8 cellular contexts compared by ENCODE assay signal in genomic region chr5:11384441-11385250, GRCh38.
DNase-seq lines count a peak whose midpoint lies in the region; ATAC-seq and TF ChIP-seq lines count a peak whose summit lies in the region.

No MANE protein-coding gene starts in this region.

- peak; percentile 8 for TF ChIP-seq CTCF in astrocyte of the cerebellum (IDR thresholded peaks at IDR 0.05; ENCODE audit: low read depth, low read length, missing control alignments)
- TF ChIP-seq CTCF in smooth muscle cell (IDR thresholded peaks at IDR 0.05; ENCODE audit: borderline replicate concordance, insufficient read depth, poor library complexity, severe bottlenecking): no peak

- H3K9ac ChIP-seq in HUES6 (ENCODE audit: low read length) (peak overlapping the region; percentile 56), smooth muscle cell (ENCODE audit: low read depth) (no peak overlapping the region)

- no peaks in the 10 kb centered on the region for H4K20me1 ChIP-seq in smooth muscle cell (ENCODE audit: low read depth)

- H3K36me3 ChIP-seq in HUES6 (ENCODE audit: control insufficient read depth, insufficient read depth, low read length) (no peaks in the 10 kb centered on the region), smooth muscle cell (ENCODE audit: low read depth) (no peaks in the 10 kb centered on the region)

- peak overlapping the region; percentile 91 for H3K4me2 ChIP-seq in smooth muscle cell

- H3K27me3 ChIP-seq in HUES6 (ENCODE audit: control insufficient read depth, insufficient read depth, low read length) (peaks cover 77% of the 10 kb centered on the region), smooth muscle cell (ENCODE audit: low read depth) (peaks cover 48% of the 10 kb centered on the region)

- H3K9me3 ChIP-seq in HUES6 (ENCODE audit: control insufficient read depth, insufficient read depth, low read depth, low read length) (no peaks in the 10 kb centered on the region), smooth muscle cell (replicated peaks; ENCODE audit: low read depth) (no peaks in the 10 kb centered on the region)

- H3K4me1 ChIP-seq in HUES6 (ENCODE audit: control insufficient read depth, insufficient read depth, low read length): peaks cover 13% of the 10 kb centered on the region
- peaks cover 9% of the 10 kb centered on the region for H3K4me1 ChIP-seq in smooth muscle cell (ENCODE audit: low read depth)

- no peak overlapping the region for H3K27ac ChIP-seq in HUES6 (ENCODE audit: low read depth, low read length)
- no peak overlapping the region for H3K27ac ChIP-seq in smooth muscle cell (ENCODE audit: low read depth)

- no peak for ATAC-seq in GM18870 (IDR thresholded peaks at IDR 0.05; ENCODE audit: unreplicated experiment)

- no peaks in the 10 kb centered on the region for H3F3A ChIP-seq in smooth muscle cell (ENCODE audit: low read depth)

- no peak for DNase-seq in astrocyte of the cerebellum (ENCODE audit: low read depth)
- peak; percentile 62 for DNase-seq in islet precursor cell
- no peak for DNase-seq in smooth muscle cell (lab: John Stamatoyannopoulos, UW; ENCODE audit: unreplicated experiment)
- DNase-seq in NCI-H2107 (lab: John Stamatoyannopoulos, UW): no peak
- DNase-seq in activated gamma-delta T cell treated with Interleukin-2 at 50 U/mL for 16 hours: no peak
- no peak for DNase-seq in OCI-M1 (lab: John Stamatoyannopoulos, UW)

- WGBS in smooth muscle cell (ENCODE audit: low lambda C conversion rate): 10% methylated on average over 69 of the region's 96 CpGs

- H3K79me2 ChIP-seq in smooth muscle cell (ENCODE audit: low read depth): no peaks in the 10 kb centered on the region

- no peak overlapping the region for H2AFZ ChIP-seq in smooth muscle cell (ENCODE audit: low read depth)

- peak overlapping the region; percentile 96 for H3K4me3 ChIP-seq in HUES6 (ENCODE audit: low read depth, low read length)
- H3K4me3 ChIP-seq in astrocyte of the cerebellum (ENCODE audit: low read depth, low read length): peak overlapping the region; percentile 42
- H3K4me3 ChIP-seq in smooth muscle cell: peak overlapping the region; percentile 49

- in situ Hi-C loops in astrocyte of the cerebellum (cut with HindIII; ENCODE audit: low sequenced_read_pairs): no loop called here

Comparison
In these comparisons a context has a peak if more than half of its experiments do, and no peak if none do; other contexts are left out.
1. H3K4me3 ChIP-seq: peak in every context shown above with its lines; median percentile 96 in HUES6; 49 in smooth muscle cell; 42 in astrocyte of the cerebellum.